Comparison of ENCODE assay signal across 13 cellular contexts in genomic region chr11:117205211-117205818, GRCh38. TPM values are rescaled to one million over a fixed set of nuclear protein-coding genes. Genes with fewer than 3 reads are reported as not detected.
DNase-seq lines count a peak whose midpoint lies in the region; ATAC-seq, FAIRE-seq and TF ChIP-seq lines count a peak whose summit lies in the region.
"Had no signal": no experiment of that assay in that cellular context is flagged by ENCODE, and none has a peak within 500 bp of the region (broad histone marks: within the 10 kb centered on the region; RNA-seq: fewer than 3 reads in every experiment).

No MANE protein-coding gene starts in this region.

- H3K79me2 ChIP-seq in HCT116 (ENCODE audit: insufficient read depth, low read length), result no peaks in the 10 kb centered on the region
- H3K79me2 ChIP-seq: parathyroid adenoma had no signal

- no TSS peak for BruUV-seq in HCT116 (replicated peaks; lab: Mats Ljungman, UMichigan)

- H3K27me3 ChIP-seq in HCT116 (ENCODE audit: insufficient read depth, low read length), result no peaks in the 10 kb centered on the region
- H3K27me3 ChIP-seq: upper lobe of left lung had no signal

- intact Hi-C loops in HCT116 (cut with micrococcal nuclease) (no loop called here), sciatic nerve (cut with DNase I) (no loop called here)

- DNase-seq in HCT116 (ENCODE audit: low read depth, low spot score) (no peak), coronary artery (ENCODE audit: low spot score) (no peak), sciatic nerve (ENCODE audit: low spot score) (no peak), NCI-H2196 treated with DMSO at 0.1 percent for 48 hours (lab: John Stamatoyannopoulos, UW; ENCODE audit: unreplicated experiment) (no peak), GM19239 (ENCODE audit: insufficient read length, low spot score) (no peak)
- DNase-seq: activated CD4-positive, alpha-beta T cell treated with anti-CD3 and anti-CD28 coated beads, Interleukin-2, amount 10 ng/mL, durations not matched to agents 7 days and 5 days; MM.1S; NCI-H69 had no signal

- RAD21 ChIA-PET in HCT116 (lab: Charles Lee; ENCODE audit: low non-redundant PET in 1 of 2, low total read pairs in 2 of 2, uncharacterized antibody in 2 of 2, unreplicated experiment in 2 of 2), result no interaction called here

- no peak for TF ChIP-seq CTCF in HCT116 (IDR thresholded peaks at IDR 0.05 in 2 of 3, conservative IDR thresholded peaks at IDR 0.05 in 1 of 3; ENCODE audit: borderline replicate concordance in 1 of 3, insufficient read depth in 1 of 3, low read depth in 2 of 3, low read length in 2 of 3)
- no peak for TF ChIP-seq CTCF in coronary artery (IDR thresholded peaks at IDR 0.05)

- H3K9me2 ChIP-seq in HCT116 (ENCODE audit: insufficient read depth), result no peaks in the 10 kb centered on the region

- peaks cover 0 to 7% of the 10 kb centered on the region in 2 experiments; a peak in 1 of 4 replicates for H3K36me3 ChIP-seq in HCT116 (ENCODE audit: control insufficient read depth in 1 of 2, insufficient read depth in 2 of 2, low read length in 2 of 2)

- TF ChIP-seq RAD21 in HCT116 (IDR thresholded peaks at IDR 0.05; ENCODE audit: low read depth), result peak; percentile 6; the same call in 1 of the 2 replicates

- H2AFZ ChIP-seq in HCT116 (ENCODE audit: low read depth, low read length, poor library complexity, severe bottlenecking), result no peak overlapping the region
- H2AFZ ChIP-seq: parathyroid adenoma had no signal

- no peak for FAIRE-seq in GM19239 (lab: Jason Lieb, UNC)
- FAIRE-seq: islet of Langerhans had no signal

- no peak for TF ChIP-seq POLR2A in HCT116 (IDR thresholded peaks at IDR 0.05; ENCODE audit: borderline replicate concordance, extremely low read depth, insufficient read depth, insufficient read length)

- CTCF ChIA-PET in HCT116 (lab: Charles Lee), result no interaction called here

- no peak for ATAC-seq in HCT116
- peak; percentile 1 for ATAC-seq in sciatic nerve
- no peak for ATAC-seq in HG03196 (IDR thresholded peaks at IDR 0.05; ENCODE audit: unreplicated experiment)

- H3K4me3 ChIP-seq in HCT116 (replicated peaks in 1 of 2; ENCODE audit: low read depth in 1 of 2, low read length in 2 of 2), result no peak overlapping the region
- H3K4me3 ChIP-seq in coronary artery, result peak overlapping the region; percentile 75
- H3K4me3 ChIP-seq: upper lobe of left lung had no signal

- no peak overlapping the region for H3K4me2 ChIP-seq in HCT116 (ENCODE audit: low read length)

- no peaks in the 10 kb centered on the region for H4K20me1 ChIP-seq in HCT116 (ENCODE audit: insufficient read depth)

- H3K27ac ChIP-seq in HCT116 (ENCODE audit: low read depth, low read length), result no peak overlapping the region
- peak overlapping the region; percentile 97 for H3K27ac ChIP-seq in coronary artery
- H3K27ac ChIP-seq: epithelial cell of prostate, parathyroid adenoma had no signal

- no peaks in the 10 kb centered on the region for H3K9me3 ChIP-seq in HCT116 (ENCODE audit: control insufficient read depth in 1 of 2, insufficient read depth in 1 of 2, low read depth in 1 of 2, low read length in 2 of 2)
- H3K9me3 ChIP-seq: upper lobe of left lung had no signal

- peaks cover 0 to 3% of the 10 kb centered on the region in 2 experiments; a peak in 1 of 4 replicates for H3K4me1 ChIP-seq in HCT116 (ENCODE audit: control insufficient read depth in 1 of 2, insufficient read depth in 2 of 2, low read length in 2 of 2)
- H3K4me1 ChIP-seq: parathyroid adenoma had no signal

- POLR2A ChIA-PET in HCT116 (lab: Charles Lee), result no interaction called here

- no peak overlapping the region for H3K9ac ChIP-seq in HCT116 (ENCODE audit: low read length)
- H3K9ac ChIP-seq: parathyroid adenoma had no signal

TF ChIP-seq in HCT116, 20 proteins besides CTCF, POLR2A, EP300 and RAD21:
- TF ChIP-seq SIN3A (IDR thresholded peaks at IDR 0.05; ENCODE audit: low read depth), result no peak
- TF ChIP-seq ZFX (IDR thresholded peaks at IDR 0.05), result no peak
- no peak for TF ChIP-seq EZH2phosphoT487 (IDR thresholded peaks at IDR 0.05; ENCODE audit: borderline replicate concordance)
- TF ChIP-seq FOSL1 (IDR thresholded peaks at IDR 0.05; ENCODE audit: low read depth), result no peak
- no peak for TF ChIP-seq YY1 (IDR thresholded peaks at IDR 0.05; ENCODE audit: extremely low read depth, insufficient replicate concordance, low read depth, low read length)
- no peak for TF ChIP-seq ATF3 (IDR thresholded peaks at IDR 0.05)
- TF ChIP-seq ZBTB33 (IDR thresholded peaks at IDR 0.05; ENCODE audit: extremely low read depth, insufficient replicate concordance, low read length), result no peak

RNA-seq across cellular contexts. Expression of gene TAGLN, which starts 6.1 kb away (rescaled TPM):
- total RNA-seq in HCT116 (2021; ENCODE audit: unreplicated experiment) (10.0 TPM), sciatic nerve (1,988 TPM)
- 15.2 and 16.1 TPM in 2 replicates for polyA plus RNA-seq in HCT116 (2012)

RNA-seq across cellular contexts. Expression of gene PCSK7, which starts 26.6 kb away (rescaled TPM):
- total RNA-seq in HCT116 (2021; ENCODE audit: unreplicated experiment) (30.0 TPM), sciatic nerve (68.7 TPM)
- 10.9 and 12.5 TPM in 2 replicates for polyA plus RNA-seq in HCT116 (2012)

RNA-seq across cellular contexts. Expression of gene SIDT2, which starts 26.8 kb away (rescaled TPM):
- total RNA-seq in HCT116 (2021; ENCODE audit: unreplicated experiment) (37.0 TPM), sciatic nerve (94.4 TPM)
- 22.3 and 26.2 TPM in 2 replicates for polyA plus RNA-seq in HCT116 (2012)

RNA-seq across cellular contexts. Expression of gene RNF214, which starts 27.2 kb away (rescaled TPM):
- total RNA-seq in HCT116 (2021; ENCODE audit: unreplicated experiment), result 29.3 TPM
- polyA plus RNA-seq in HCT116 (2012), result 21.0 and 21.1 TPM in 2 replicates
- total RNA-seq in sciatic nerve, result 36.8 TPM

Comparison
In these comparisons a context has a peak if more than half of its experiments do, and no peak if none do; other contexts are left out.
1. RNA of gene TAGLN, which starts 6.1 kb away (total RNA-seq): 1,988 TPM in sciatic nerve (single experiment); 10.0 TPM in HCT116 (single experiment); every median in the first group is over 100 times any median in the second.